ENCODE assay signal across 21 cellular contexts in genomic region chr3:99365979-99366378, GRCh38.
"Had no signal": no experiment of that assay in that cellular context is flagged by ENCODE, and none has a peak within 500 bp of the region (broad histone marks: within the 10 kb centered on the region; RNA-seq: fewer than 3 reads in every experiment).

No MANE protein-coding gene starts in this region.

- H3K27me3 ChIP-seq: gastrocnemius medialis, heart left ventricle, pancreas, right lobe of liver, upper lobe of left lung had no signal

- H3K36me3 ChIP-seq: gastrocnemius medialis, heart left ventricle, pancreas, right lobe of liver, upper lobe of left lung had no signal

- H3K4me3 ChIP-seq: gastrocnemius medialis, heart left ventricle, pancreas, right lobe of liver, upper lobe of left lung had no signal

- H3K9me3 ChIP-seq: gastrocnemius medialis, heart left ventricle, pancreas, right lobe of liver, upper lobe of left lung had no signal

- ATAC-seq: esophagus mucosa; gastrocnemius medialis; heart left ventricle; left cardiac atrium; natural killer cell treated with Interleukin-12 subunit alpha and Interleukin-12 subunit beta and Interleukin-15 and Interleukin-18, amount 100 ng/mL, for 72 hours; pancreas; right lobe of liver had no signal

- H3K27ac ChIP-seq: gastrocnemius medialis, heart left ventricle, pancreas, right lobe of liver, upper lobe of left lung had no signal

- H3K4me1 ChIP-seq: gastrocnemius medialis, pancreas, right lobe of liver, upper lobe of left lung had no signal

- DNase-seq: activated CD4-positive, alpha-beta T cell treated with anti-CD3 and anti-CD28 coated beads for 1 hour; activated CD4-positive, alpha-beta T cell treated with anti-CD3 and anti-CD28 coated beads, Interleukin-2, amount 50 U/mL, for 4 hours; activated CD8-positive, alpha-beta memory T cell treated with anti-CD3 and anti-CD28 coated beads, Interleukin-2, amount 50 U/mL, for 48 hours; activated effector memory CD4-positive, alpha-beta T cell treated with Interleukin-2 at 50 U/mL for 16 hours; activated naive CD4-positive, alpha-beta T cell treated with anti-CD3 and anti-CD28 coated beads for 36 hours; activated naive CD8-positive, alpha-beta T cell treated with anti-CD3 and anti-CD28 coated beads, Interleukin-2, amount 10 ng/mL, durations not matched to agents 7 days and 5 days; activated T-cell treated with anti-CD3 and anti-CD28 coated beads, Interleukin-2, amount 50 U/mL, for 48 hours; amniotic stem cell; effector memory CD4-positive, alpha-beta T cell; gastrocnemius medialis; heart left ventricle; islet precursor cell; left cardiac atrium; pancreas; right lobe of liver; stimulated activated CD4-positive, alpha-beta T cell treated with anti-CD3 and anti-CD28 coated beads, Interleukin-2, amount 100 ng/mL, for 48 hours; stimulated activated naive CD4-positive, alpha-beta T cell treated with Interleukin-2 at 50 U/mL for 16 hours; T-helper 9 cell; upper lobe of left lung had no signal
